Comparison of ENCODE assay signal across 1 cellular context in the genomic region with DNA sequence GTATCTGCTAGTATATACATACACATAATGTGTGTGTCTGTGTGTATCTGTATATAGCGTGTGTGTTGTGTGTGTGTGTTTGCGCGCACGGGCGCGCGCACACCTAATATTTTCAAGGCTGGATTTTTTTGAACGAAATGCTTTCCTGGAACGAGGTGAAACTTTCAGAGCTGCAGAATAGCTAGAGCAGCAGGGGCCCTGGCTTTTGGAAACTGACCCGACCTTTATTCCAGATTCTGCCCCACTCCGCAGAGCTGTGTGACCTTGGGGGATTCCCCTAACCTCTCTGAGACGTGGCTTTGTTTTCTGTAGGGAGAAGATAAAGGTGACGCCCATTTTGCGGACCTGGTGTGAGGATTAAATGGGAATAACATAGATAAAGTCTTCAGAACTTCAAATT.
TF ChIP-seq lines count a peak whose summit lies in the region.

No MANE protein-coding gene starts in this region.

TF ChIP-seq in GM23338, 12 proteins besides CTCF, POLR2A, EP300 and RAD21 (continued from another document):
- TF ChIP-seq, protein P1, sequence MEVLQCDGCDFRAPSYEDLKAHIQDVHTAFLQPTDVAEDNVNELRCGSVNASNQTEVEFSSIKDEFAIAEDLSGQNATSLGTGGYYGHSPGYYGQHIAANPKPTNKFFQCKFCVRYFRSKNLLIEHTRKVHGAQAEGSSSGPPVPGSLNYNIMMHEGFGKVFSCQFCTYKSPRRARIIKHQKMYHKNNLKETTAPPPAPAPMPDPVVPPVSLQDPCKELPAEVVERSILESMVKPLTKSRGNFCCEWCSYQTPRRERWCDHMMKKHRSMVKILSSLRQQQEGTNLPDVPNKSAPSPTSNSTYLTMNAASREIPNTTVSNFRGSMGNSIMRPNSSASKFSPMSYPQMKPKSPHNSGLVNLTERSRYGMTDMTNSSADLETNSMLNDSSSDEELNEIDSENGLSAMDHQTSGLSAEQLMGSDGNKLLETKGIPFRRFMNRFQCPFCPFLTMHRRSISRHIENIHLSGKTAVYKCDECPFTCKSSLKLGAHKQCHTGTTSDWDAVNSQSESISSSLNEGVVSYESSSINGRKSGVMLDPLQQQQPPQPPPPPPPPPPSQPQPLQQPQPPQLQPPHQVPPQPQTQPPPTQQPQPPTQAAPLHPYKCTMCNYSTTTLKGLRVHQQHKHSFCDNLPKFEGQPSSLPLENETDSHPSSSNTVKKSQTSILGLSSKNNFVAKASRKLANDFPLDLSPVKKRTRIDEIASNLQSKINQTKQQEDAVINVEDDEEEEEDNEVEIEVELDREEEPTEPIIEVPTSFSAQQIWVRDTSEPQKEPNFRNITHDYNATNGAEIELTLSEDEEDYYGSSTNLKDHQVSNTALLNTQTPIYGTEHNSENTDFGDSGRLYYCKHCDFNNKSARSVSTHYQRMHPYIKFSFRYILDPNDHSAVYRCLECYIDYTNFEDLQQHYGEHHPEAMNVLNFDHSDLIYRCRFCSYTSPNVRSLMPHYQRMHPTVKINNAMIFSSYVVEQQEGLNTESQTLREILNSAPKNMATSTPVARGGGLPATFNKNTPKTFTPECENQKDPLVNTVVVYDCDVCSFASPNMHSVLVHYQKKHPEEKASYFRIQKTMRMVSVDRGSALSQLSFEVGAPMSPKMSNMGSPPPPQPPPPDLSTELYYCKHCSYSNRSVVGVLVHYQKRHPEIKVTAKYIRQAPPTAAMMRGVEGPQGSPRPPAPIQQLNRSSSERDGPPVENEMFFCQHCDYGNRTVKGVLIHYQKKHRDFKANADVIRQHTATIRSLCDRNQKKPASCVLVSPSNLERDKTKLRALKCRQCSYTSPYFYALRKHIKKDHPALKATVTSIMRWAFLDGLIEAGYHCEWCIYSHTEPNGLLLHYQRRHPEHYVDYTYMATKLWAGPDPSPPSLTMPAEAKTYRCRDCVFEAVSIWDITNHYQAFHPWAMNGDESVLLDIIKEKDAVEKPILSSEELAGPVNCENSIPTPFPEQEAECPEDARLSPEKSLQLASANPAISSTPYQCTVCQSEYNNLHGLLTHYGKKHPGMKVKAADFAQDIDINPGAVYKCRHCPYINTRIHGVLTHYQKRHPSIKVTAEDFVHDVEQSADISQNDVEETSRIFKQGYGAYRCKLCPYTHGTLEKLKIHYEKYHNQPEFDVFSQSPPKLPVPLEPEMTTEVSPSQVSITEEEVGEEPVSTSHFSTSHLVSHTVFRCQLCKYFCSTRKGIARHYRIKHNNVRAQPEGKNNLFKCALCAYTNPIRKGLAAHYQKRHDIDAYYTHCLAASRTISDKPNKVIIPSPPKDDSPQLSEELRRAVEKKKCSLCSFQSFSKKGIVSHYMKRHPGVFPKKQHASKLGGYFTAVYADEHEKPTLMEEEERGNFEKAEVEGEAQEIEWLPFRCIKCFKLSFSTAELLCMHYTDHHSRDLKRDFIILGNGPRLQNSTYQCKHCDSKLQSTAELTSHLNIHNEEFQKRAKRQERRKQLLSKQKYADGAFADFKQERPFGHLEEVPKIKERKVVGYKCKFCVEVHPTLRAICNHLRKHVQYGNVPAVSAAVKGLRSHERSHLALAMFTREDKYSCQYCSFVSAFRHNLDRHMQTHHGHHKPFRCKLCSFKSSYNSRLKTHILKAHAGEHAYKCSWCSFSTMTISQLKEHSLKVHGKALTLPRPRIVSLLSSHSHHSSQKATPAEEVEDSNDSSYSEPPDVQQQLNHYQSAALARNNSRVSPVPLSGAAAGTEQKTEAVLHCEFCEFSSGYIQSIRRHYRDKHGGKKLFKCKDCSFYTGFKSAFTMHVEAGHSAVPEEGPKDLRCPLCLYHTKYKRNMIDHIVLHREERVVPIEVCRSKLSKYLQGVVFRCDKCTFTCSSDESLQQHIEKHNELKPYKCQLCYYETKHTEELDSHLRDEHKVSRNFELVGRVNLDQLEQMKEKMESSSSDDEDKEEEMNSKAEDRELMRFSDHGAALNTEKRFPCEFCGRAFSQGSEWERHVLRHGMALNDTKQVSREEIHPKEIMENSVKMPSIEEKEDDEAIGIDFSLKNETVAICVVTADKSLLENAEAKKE (CRISPR knock-in tag; IDR thresholded peaks at IDR 0.05): no peak
- TF ChIP-seq STAT1 (IDR thresholded peaks at IDR 0.05; ENCODE audit: unreplicated experiment) (no peak), POLR2AphosphoS5 (IDR thresholded peaks at IDR 0.05; ENCODE audit: low read depth) (no peak), ZNF331 (CRISPR knock-in tag; IDR thresholded peaks at IDR 0.05; ENCODE audit: low read depth) (no peak), ZNF114 (CRISPR knock-in tag; IDR thresholded peaks at IDR 0.05) (no peak), EZH2 (IDR thresholded peaks at IDR 0.05; ENCODE audit: low read depth, unreplicated experiment) (no peak), CREB1 (CRISPR knock-in tag; IDR thresholded peaks at IDR 0.05; ENCODE audit: low read depth) (no peak), NANOG (IDR thresholded peaks at IDR 0.05; ENCODE audit: borderline replicate concordance) (no peak)
- TF ChIP-seq, protein P2, sequence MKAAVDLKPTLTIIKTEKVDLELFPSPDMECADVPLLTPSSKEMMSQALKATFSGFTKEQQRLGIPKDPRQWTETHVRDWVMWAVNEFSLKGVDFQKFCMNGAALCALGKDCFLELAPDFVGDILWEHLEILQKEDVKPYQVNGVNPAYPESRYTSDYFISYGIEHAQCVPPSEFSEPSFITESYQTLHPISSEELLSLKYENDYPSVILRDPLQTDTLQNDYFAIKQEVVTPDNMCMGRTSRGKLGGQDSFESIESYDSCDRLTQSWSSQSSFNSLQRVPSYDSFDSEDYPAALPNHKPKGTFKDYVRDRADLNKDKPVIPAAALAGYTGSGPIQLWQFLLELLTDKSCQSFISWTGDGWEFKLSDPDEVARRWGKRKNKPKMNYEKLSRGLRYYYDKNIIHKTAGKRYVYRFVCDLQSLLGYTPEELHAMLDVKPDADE (IDR thresholded peaks at IDR 0.05): no peak
TF ChIP-seq in GM23338: peak in this region for 0.
